ENCODE assay signal across 1 cellular context in the genomic region with DNA sequence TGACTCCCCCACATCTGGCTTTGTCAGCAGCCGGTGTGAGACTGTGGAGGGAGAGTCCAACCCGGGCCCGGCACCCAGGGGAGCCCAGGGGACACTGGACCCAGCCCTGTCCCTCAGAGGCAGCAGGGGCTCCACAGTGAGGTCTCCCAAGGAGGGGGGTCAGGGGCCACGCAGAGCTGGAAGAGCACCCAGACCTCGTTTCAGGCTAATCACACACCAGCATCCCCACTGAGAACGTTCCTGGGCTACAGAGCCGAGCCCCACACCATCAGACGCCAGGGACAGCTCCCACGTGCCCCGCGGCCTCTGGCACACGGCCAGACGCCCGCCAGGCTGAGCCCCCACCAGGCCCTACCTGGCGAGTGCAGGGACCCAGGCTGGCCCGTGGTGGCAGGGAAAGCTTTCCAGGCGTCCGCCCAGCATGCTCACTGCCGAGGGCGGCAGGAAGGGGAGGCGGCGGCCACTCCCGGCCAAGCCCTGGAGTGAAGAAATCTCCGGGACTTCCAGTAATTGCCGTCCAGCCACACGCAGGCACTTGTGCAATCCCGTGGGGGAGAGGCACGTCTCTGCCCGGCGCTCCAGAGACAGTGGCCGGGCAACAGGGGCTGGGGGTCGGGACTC.
TF ChIP-seq lines count a peak whose summit lies in the region.

No MANE protein-coding gene starts in this region.

TF ChIP-seq in IMR-90, 13 proteins besides CTCF, POLR2A, EP300 and RAD21:
- TF ChIP-seq NFE2L2 (IDR thresholded peaks at IDR 0.05; ENCODE audit: low read depth, low read length) (no peak), MXI1 (IDR thresholded peaks at IDR 0.05; ENCODE audit: borderline replicate concordance, low read depth, low read length) (peak; percentile 84), BHLHE40 (IDR thresholded peaks at IDR 0.05; ENCODE audit: low read depth, low read length) (no peak), MAFK (IDR thresholded peaks at IDR 0.05; ENCODE audit: low read depth, low read length) (no peak), RFX5 (IDR thresholded peaks at IDR 0.05; ENCODE audit: low read depth, low read length) (no peak), SMC3 (IDR thresholded peaks at IDR 0.05; ENCODE audit: low read depth, low read length) (peak; percentile 6; the same call in 1 of the 2 replicates), CHD1 (IDR thresholded peaks at IDR 0.05; ENCODE audit: low read depth, low read length) (no peak), MAZ (IDR thresholded peaks at IDR 0.05; ENCODE audit: borderline replicate concordance, low read depth, low read length) (peak; percentile 66; the same call in 1 of the 2 replicates), CEBPB (IDR thresholded peaks at IDR 0.05; ENCODE audit: low read depth, low read length) (peak; percentile 100), FOS (IDR thresholded peaks at IDR 0.05; ENCODE audit: low read depth, low read length) (no peak), RCOR1 (IDR thresholded peaks at IDR 0.05; ENCODE audit: insufficient replicate concordance, low read length) (no peak)
- TF ChIP-seq, protein P1, sequence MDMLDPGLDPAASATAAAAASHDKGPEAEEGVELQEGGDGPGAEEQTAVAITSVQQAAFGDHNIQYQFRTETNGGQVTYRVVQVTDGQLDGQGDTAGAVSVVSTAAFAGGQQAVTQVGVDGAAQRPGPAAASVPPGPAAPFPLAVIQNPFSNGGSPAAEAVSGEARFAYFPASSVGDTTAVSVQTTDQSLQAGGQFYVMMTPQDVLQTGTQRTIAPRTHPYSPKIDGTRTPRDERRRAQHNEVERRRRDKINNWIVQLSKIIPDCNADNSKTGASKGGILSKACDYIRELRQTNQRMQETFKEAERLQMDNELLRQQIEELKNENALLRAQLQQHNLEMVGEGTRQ (IDR thresholded peaks at IDR 0.05; ENCODE audit: low read depth, low read length) = peak; percentile 35; the same call in 1 of the 2 replicates
- TF ChIP-seq, protein P2, sequence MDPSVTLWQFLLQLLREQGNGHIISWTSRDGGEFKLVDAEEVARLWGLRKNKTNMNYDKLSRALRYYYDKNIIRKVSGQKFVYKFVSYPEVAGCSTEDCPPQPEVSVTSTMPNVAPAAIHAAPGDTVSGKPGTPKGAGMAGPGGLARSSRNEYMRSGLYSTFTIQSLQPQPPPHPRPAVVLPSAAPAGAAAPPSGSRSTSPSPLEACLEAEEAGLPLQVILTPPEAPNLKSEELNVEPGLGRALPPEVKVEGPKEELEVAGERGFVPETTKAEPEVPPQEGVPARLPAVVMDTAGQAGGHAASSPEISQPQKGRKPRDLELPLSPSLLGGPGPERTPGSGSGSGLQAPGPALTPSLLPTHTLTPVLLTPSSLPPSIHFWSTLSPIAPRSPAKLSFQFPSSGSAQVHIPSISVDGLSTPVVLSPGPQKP (IDR thresholded peaks at IDR 0.05; ENCODE audit: borderline replicate concordance, low read depth, low read length) = no peak
